9 cellular contexts compared by ENCODE assay signal in the genomic region with DNA sequence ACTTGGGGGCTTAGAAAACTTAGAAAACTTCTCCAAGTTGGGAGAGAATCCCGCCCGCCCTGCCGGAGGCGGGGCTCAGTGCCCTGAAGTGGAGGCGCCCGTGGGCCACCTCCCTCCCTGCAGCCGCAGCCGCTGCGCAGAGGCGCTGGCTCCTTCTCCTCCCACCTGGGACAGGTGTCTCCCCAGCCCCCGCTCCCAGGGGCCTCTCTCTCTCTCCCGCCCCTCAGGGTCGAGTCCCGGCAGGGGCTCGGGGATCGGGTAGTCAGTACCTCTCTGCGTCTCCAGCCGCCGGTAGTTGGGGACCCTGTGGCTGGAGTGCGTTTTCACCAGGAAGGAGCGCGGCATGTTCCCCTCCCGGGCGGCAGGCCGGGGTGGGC. TPM values are rescaled to one million over a fixed set of nuclear protein-coding genes. Genes with fewer than 3 reads are reported as not detected.
A peak's percentile ranks its signal among the peaks of the same experiment; 100 is the strongest.
DNase-seq lines count a peak whose midpoint lies in the region; ATAC-seq, FAIRE-seq and TF ChIP-seq lines count a peak whose summit lies in the region.
"Had no signal": no experiment of that assay in that cellular context is flagged by ENCODE, and none has a peak within 500 bp of the region (broad histone marks: within the 10 kb centered on the region; RNA-seq: fewer than 3 reads in every experiment).

No MANE protein-coding gene starts in this region.

- H3K9me3 Mint-ChIP-seq in T-helper 2 cell treated with Interferon-gamma antibody and Interleukin-4, amounts not matched to agents 5 μg/mL and 100 μg/mL, for 36 hours = no peaks in the 10 kb centered on the region

- no peaks in the 10 kb centered on the region for H4K20me1 ChIP-seq in osteoblast (ENCODE audit: insufficient read depth, low read length)

- H3K27ac Mint-ChIP-seq in T-helper 2 cell treated with Interferon-gamma antibody and Interleukin-4, amounts not matched to agents 5 μg/mL and 100 μg/mL, for 36 hours = no peak overlapping the region

- no peak for FAIRE-seq in GM19239 (lab: Jason Lieb, UNC)

- H3K36me3 ChIP-seq in esophagus (ENCODE audit: control insufficient read depth in 2 of 2, insufficient read depth in 2 of 2, low read length in 1 of 2) = no peaks in the 10 kb centered on the region
- no peaks in the 10 kb centered on the region for H3K36me3 ChIP-seq in osteoblast (ENCODE audit: insufficient read depth, low read length)

- no peaks in the 10 kb centered on the region for H3K79me2 ChIP-seq in osteoblast (ENCODE audit: insufficient read depth, low read length)

- H3K27me3 ChIP-seq in esophagus (ENCODE audit: control insufficient read depth in 1 of 2, insufficient read depth in 2 of 2, low read length in 2 of 2) = peaks cover 0 to 7% of the 10 kb centered on the region in 2 donors
- peaks cover 20% of the 10 kb centered on the region for H3K27me3 ChIP-seq in osteoblast (ENCODE audit: insufficient read depth, low read length)

- no peaks in the 10 kb centered on the region for H3K27me3 Mint-ChIP-seq in T-helper 2 cell treated with Interferon-gamma antibody and Interleukin-4, amounts not matched to agents 5 μg/mL and 100 μg/mL, for 36 hours (ENCODE audit: low read depth)

- no peak for TF ChIP-seq CTCF in osteoblast (IDR thresholded peaks at IDR 0.05; ENCODE audit: extremely low read depth, low read depth, low read length)

- ATAC-seq in HG03095 (IDR thresholded peaks at IDR 0.05; ENCODE audit: unreplicated experiment) = peak; percentile 6

- peak overlapping the region in 1 of 2 donors; percentile 38 for H3K27ac ChIP-seq in esophagus (ENCODE audit: low read depth in 2 of 2, low read length in 1 of 2)
- no peak overlapping the region for H3K27ac ChIP-seq in osteoblast (ENCODE audit: low read depth, low read length)
- H3K27ac ChIP-seq in substantia nigra (ENCODE audit: low read depth, low read length, poor library complexity, severe bottlenecking) = no peak overlapping the region

- H3K4me1 Mint-ChIP-seq in T-helper 2 cell treated with Interferon-gamma antibody and Interleukin-4, amounts not matched to agents 5 μg/mL and 100 μg/mL, for 36 hours (ENCODE audit: low read depth) = peaks cover 28% of the 10 kb centered on the region

- no peaks in the 10 kb centered on the region for H3K9me3 ChIP-seq in esophagus (ENCODE audit: control insufficient read depth in 2 of 2, insufficient read depth in 1 of 2, low read depth in 1 of 2, low read length in 1 of 2)
- H3K9me3 ChIP-seq in osteoblast (ENCODE audit: low read depth, low read length) = no peaks in the 10 kb centered on the region

- H3K4me2 ChIP-seq in osteoblast (ENCODE audit: insufficient read depth, low read length) = peak overlapping the region; percentile 82

- 0 to 1% methylated on average over 21 to 25 of the region's 25 CpGs for WGBS in esophagus, 2 donors

- H3K4me1 ChIP-seq in esophagus (ENCODE audit: control insufficient read depth in 2 of 2, insufficient read depth in 2 of 2, low read length in 1 of 2) (peaks cover 0 to 10% of the 10 kb centered on the region in 2 donors), osteoblast (ENCODE audit: insufficient read depth, low read length) (peaks cover 29% of the 10 kb centered on the region)

- H3K4me3 ChIP-seq in esophagus (ENCODE audit: low read depth in 1 of 2, low read length in 2 of 2) (peak overlapping the region; percentile 54 to 57), osteoblast (ENCODE audit: insufficient read depth, low read length) (peak overlapping the region; percentile 66)

- peak overlapping the region; percentile 77 for H3K4me3 Mint-ChIP-seq in T-helper 2 cell treated with Interferon-gamma antibody and Interleukin-4, amounts not matched to agents 5 μg/mL and 100 μg/mL, for 36 hours

- peak; percentile 67 for DNase-seq in NCI-H146 (lab: John Stamatoyannopoulos, UW)
- no peak for DNase-seq in NCI-H146 treated with DMSO at 0.1 percent for 48 hours (lab: John Stamatoyannopoulos, UW; ENCODE audit: unreplicated experiment)
- DNase-seq in T-helper 2 cell treated with Interferon-gamma antibody and Interleukin-4, amounts not matched to agents 5 μg/mL and 100 μg/mL, for 36 hours (ENCODE audit: low spot score) = no peak
- DNase-seq in osteoblast (ENCODE audit: insufficient read length, low spot score, missing footprints) = no peak
- DNase-seq in GM19239 (ENCODE audit: insufficient read length, low spot score) = no peak
- DNase-seq in substantia nigra (lab: John Stamatoyannopoulos, UW) = no peak

- peaks cover 3% of the 10 kb centered on the region for H3K36me3 Mint-ChIP-seq in T-helper 2 cell treated with Interferon-gamma antibody and Interleukin-4, amounts not matched to agents 5 μg/mL and 100 μg/mL, for 36 hours (ENCODE audit: low read depth)

- no peak overlapping the region for H2AFZ ChIP-seq in osteoblast (ENCODE audit: low read length)

RNA-seq across cellular contexts. Expression of gene SNAI3, which starts 0.3 kb away (rescaled TPM):
- polyA plus RNA-seq in esophagus = under 1 TPM; 0.24 to 0.28 TPM
- total RNA-seq in osteoblast = not detected in 2 replicates
- total RNA-seq: Daoy had no signal

RNA-seq across cellular contexts. Expression of gene RNF166, which starts 20.2 kb away (rescaled TPM):
- polyA plus RNA-seq in esophagus = 10 to 100 TPM in 1 of 2 donors, 1 to 10 TPM in 1; 5.2 to 11.7 TPM
- 14.5 and 18.0 TPM in 2 replicates for total RNA-seq in osteoblast

RNA-seq across cellular contexts. Expression of gene CTU2, which starts 20.3 kb away (rescaled TPM):
- 10 to 100 TPM; 10.4 to 11.0 TPM for polyA plus RNA-seq in esophagus
- total RNA-seq in osteoblast = 14.8 and 15.6 TPM in 2 replicates

RNA-seq across cellular contexts. Expression of gene MVD, which starts 23.2 kb away (rescaled TPM):
- polyA plus RNA-seq in esophagus = 100 to 1,000 TPM in 1 of 2 donors, 10 to 100 TPM in 1; 92.5 to 149 TPM
- 67.3 and 73.1 TPM in 2 replicates for total RNA-seq in osteoblast

RNA-seq across cellular contexts. Expression of gene CYBA, which starts 35.2 kb away (rescaled TPM):
- polyA plus RNA-seq in esophagus = 10 to 100 TPM; 58.5 to 67.8 TPM
- 144 and 250 TPM in 2 replicates for total RNA-seq in osteoblast
